ENCODE assay signal across 8 cellular contexts in genomic region chr12:92987362-92987761, GRCh38. TPM values are rescaled to one million over a fixed set of nuclear protein-coding genes. Genes with fewer than 3 reads are reported as not detected.
A peak's percentile ranks its signal among the peaks of the same experiment; 100 is the strongest.
DNase-seq lines count a peak whose midpoint lies in the region; ATAC-seq and TF ChIP-seq lines count a peak whose summit lies in the region.

No MANE protein-coding gene starts in this region.

- H3K36me3 ChIP-seq in ascending aorta = no peaks in the 10 kb centered on the region
- H3K36me3 ChIP-seq in right atrium auricular region = no peaks in the 10 kb centered on the region

- H3K4me1 ChIP-seq in ascending aorta (peaks cover 0 to 4% of the 10 kb centered on the region in 2 donors), right atrium auricular region (peaks cover 0 to 10% of the 10 kb centered on the region in 2 donors)

- H3K27ac ChIP-seq in ascending aorta (peak overlapping the region; percentile 46 to 50), right atrium auricular region (peak overlapping the region; percentile 53 to 65)

- intact Hi-C loops in ascending aorta (cut with DNase I) (loop anchor here (2.0 to 5.0 kb wide), 5 partner anchors 140 to 431 kb away; partner anchors contain the start of gene NUDT4), sciatic nerve (cut with DNase I) (loop anchor here (10.0 kb wide), 1 partner anchor 407 kb away; no protein-coding TSS in a partner anchor)

- peak; percentile 40 for ATAC-seq in HG03196 (IDR thresholded peaks at IDR 0.05; ENCODE audit: unreplicated experiment)
- ATAC-seq in sciatic nerve = peak; percentile 93

- H3K27me3 ChIP-seq in ascending aorta = no peaks in the 10 kb centered on the region
- H3K27me3 ChIP-seq in right atrium auricular region = no peaks in the 10 kb centered on the region

- DNase-seq in stimulated activated CD4-positive, alpha-beta T cell treated with anti-CD3 and anti-CD28 coated beads, Interleukin-2, amount 100 ng/mL, for 4 hours (ENCODE audit: low read depth) = peak; percentile 7
- DNase-seq in stimulated activated CD4-positive, alpha-beta T cell treated with anti-CD3 and anti-CD28 coated beads, Interleukin-4, amount 100 ng/mL, for 4 hours = no peak
- DNase-seq in NCI-H510A treated with DMSO at 0.1 percent for 48 hours (lab: John Stamatoyannopoulos, UW) (peak; percentile 79), ascending aorta (ENCODE audit: low spot score in 2 of 2) (no peak), right atrium auricular region (ENCODE audit: low spot score) (no peak), sciatic nerve (ENCODE audit: low spot score) (no peak), GOT3 (lab: John Stamatoyannopoulos, UW) (no peak)

- H3K9me3 ChIP-seq in ascending aorta = no peaks in the 10 kb centered on the region
- no peaks in the 10 kb centered on the region for H3K9me3 ChIP-seq in right atrium auricular region

- H3K4me3 ChIP-seq in ascending aorta (no peak overlapping the region), right atrium auricular region (no peak overlapping the region)

- TF ChIP-seq CTCF in ascending aorta (IDR thresholded peaks at IDR 0.05) = peak; percentile 35 to 66 (median 44)
- TF ChIP-seq CTCF in right atrium auricular region (IDR thresholded peaks at IDR 0.05) = peak; percentile 43 to 74

RNA-seq across cellular contexts. Expression of gene EEA1, which starts 58.3 kb away (rescaled TPM):
- 10.9 TPM for total RNA-seq in ascending aorta
- total RNA-seq in right atrium auricular region = 10 to 100 TPM; 15.3 to 16.2 TPM
- 45.3 TPM for total RNA-seq in sciatic nerve

Comparison
In these comparisons a context has a peak if more than half of its experiments do, and no peak if none do; other contexts are left out.
1. DNase-seq: peak in stimulated activated CD4-positive, alpha-beta T cell treated with anti-CD3 and anti-CD28 coated beads, Interleukin-2, amount 100 ng/mL, for 4 hours (single experiment) and NCI-H510A treated with DMSO at 0.1 percent for 48 hours (single experiment); none in stimulated activated CD4-positive, alpha-beta T cell treated with anti-CD3 and anti-CD28 coated beads, Interleukin-4, amount 100 ng/mL, for 4 hours (0 of 2), ascending aorta (0 of 2), right atrium auricular region (single experiment), sciatic nerve (single experiment) and GOT3 (single experiment).